9 cellular contexts compared by ENCODE assay signal in genomic region chr1:169044296-169044695, GRCh38.
DNase-seq lines count a peak whose midpoint lies in the region; ATAC-seq, FAIRE-seq and TF ChIP-seq lines count a peak whose summit lies in the region.
"Had no signal": no experiment of that assay in that cellular context is flagged by ENCODE, and none has a peak within 500 bp of the region (broad histone marks: within the 10 kb centered on the region; RNA-seq: fewer than 3 reads in every experiment).

No MANE protein-coding gene starts in this region.

- H3K36me3 ChIP-seq in MG63, result no peaks in the 10 kb centered on the region

- no peaks in the 10 kb centered on the region for H3K27me3 ChIP-seq in MG63

- H3K4me3 ChIP-seq in MG63, result no peak overlapping the region

- TF ChIP-seq POLR2A in GM12891 (IDR thresholded peaks at IDR 0.05; ENCODE audit: low read depth, low read length), result no peak

- no peaks in the 10 kb centered on the region for H3K9me3 ChIP-seq in MG63

- ATAC-seq in GM21390 (IDR thresholded peaks at IDR 0.05; ENCODE audit: unreplicated experiment), result peak; percentile 88
- peak; percentile 87 for ATAC-seq in HG03571 (IDR thresholded peaks at IDR 0.05; ENCODE audit: unreplicated experiment)

- FAIRE-seq in GM12891 (lab: Jason Lieb, UNC), result peak; percentile 92

- DNase-seq in GM12891 (ENCODE audit: insufficient read length, low spot score), result no peak
- peak; percentile 7 for DNase-seq in activated T-cell treated with anti-CD3 and anti-CD28 coated beads for 4 hours
- peak; percentile 11 for DNase-seq in putamen (ENCODE audit: low spot score)
- DNase-seq in NCI-H82 (lab: John Stamatoyannopoulos, UW), result no peak
- DNase-seq in NCI-H446 treated with DMSO at 0.1 percent for 48 hours (lab: John Stamatoyannopoulos, UW), result no peak
- no peak for DNase-seq in MG63
- DNase-seq: IMR-90 had no signal

TF ChIP-seq in GM12891, 5 proteins besides CTCF, POLR2A, EP300 and RAD21:
- no peak for TF ChIP-seq TAF1 (IDR thresholded peaks at IDR 0.05; ENCODE audit: low read depth, low read length)
- TF ChIP-seq SPI1 (IDR thresholded peaks at IDR 0.05; ENCODE audit: low read depth, low read length), result peak; percentile 96

Comparison
In these comparisons a context has a peak if more than half of its experiments do, and no peak if none do; other contexts are left out.
1. DNase-seq: peak in activated T-cell treated with anti-CD3 and anti-CD28 coated beads for 4 hours (single experiment) and putamen (single experiment); none in GM12891 (single experiment), NCI-H82 (single experiment), NCI-H446 treated with DMSO at 0.1 percent for 48 hours (single experiment) and MG63 (single experiment).